2 cellular contexts compared by ENCODE assay signal in genomic region chr20:17971571-17972013, GRCh38.
A peak's percentile ranks its signal among the peaks of the same experiment; 100 is the strongest.
TF ChIP-seq lines count a peak whose summit lies in the region.

No MANE protein-coding gene starts in this region.

TF ChIP-seq in H1, 55 proteins besides CTCF, POLR2A, EP300 and RAD21:
- TF ChIP-seq SUZ12 (IDR thresholded peaks at IDR 0.05; ENCODE audit: low read length) = no peak
- peak in 1 of 2 experiments; percentile 53; a peak in 1 of 4 replicates for TF ChIP-seq SIN3A (conservative IDR thresholded peaks at IDR 0.05 in 1 of 2, IDR thresholded peaks at IDR 0.05 in 1 of 2; ENCODE audit: low read depth in 1 of 2, low read length in 2 of 2)
- no peak for TF ChIP-seq SRF (IDR thresholded peaks at IDR 0.05; ENCODE audit: low read depth, low read length)
- TF ChIP-seq TAF1 (IDR thresholded peaks at IDR 0.05; ENCODE audit: low read depth, low read length) = peak; percentile 43; the same call in 1 of the 2 replicates
- TF ChIP-seq CHD2 (IDR thresholded peaks at IDR 0.05; ENCODE audit: low read length) = no peak
- TF ChIP-seq FOSL1 (IDR thresholded peaks at IDR 0.05; ENCODE audit: insufficient read depth, low read depth, low read length) = no peak
- 0 out of 2 replicates have a peak, but pooled peaks have one; percentile 5 for TF ChIP-seq TEAD4 (IDR thresholded peaks at IDR 0.05; ENCODE audit: low read depth, low read length)

TF ChIP-seq in neural cell, 6 proteins besides CTCF, POLR2A, EP300 and RAD21:
- TF ChIP-seq MXI1 (conservative IDR thresholded peaks at IDR 0.05; ENCODE audit: poor library complexity, severe bottlenecking) (no peak), SMC3 (conservative IDR thresholded peaks at IDR 0.05; ENCODE audit: poor library complexity) (no peak), EZH2 (IDR thresholded peaks at IDR 0.05; ENCODE audit: borderline replicate concordance, insufficient read depth, low read length, poor library complexity, severe bottlenecking) (no peak), TAF1 (IDR thresholded peaks at IDR 0.05; ENCODE audit: low read depth) (no peak), POLR2AphosphoS5 (IDR thresholded peaks at IDR 0.05) (no peak), REST (IDR thresholded peaks at IDR 0.05; ENCODE audit: borderline replicate concordance) (no peak)
